In the genomic region with DNA sequence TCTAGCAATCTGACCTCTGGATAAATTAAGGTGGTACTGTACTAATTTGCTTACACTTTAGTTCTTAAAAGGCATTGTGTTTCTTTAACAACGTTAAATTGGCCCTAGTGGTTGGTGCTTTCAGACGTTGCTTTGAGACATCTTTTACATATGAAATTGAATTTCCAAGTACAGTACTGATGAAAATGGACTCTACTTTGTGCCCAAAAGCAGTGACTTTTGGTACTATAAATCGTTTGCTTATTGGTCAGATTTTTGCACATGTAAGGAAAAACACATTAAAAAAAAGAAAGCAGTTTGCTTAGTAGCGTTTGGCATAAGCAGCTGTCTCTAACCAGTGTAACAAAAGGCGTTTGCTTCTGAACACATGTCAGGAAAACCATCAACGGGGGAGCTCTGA, we compare ENCODE assay signal across 16 cellular contexts.
DNase-seq lines count a peak whose midpoint lies in the region; ATAC-seq and TF ChIP-seq lines count a peak whose summit lies in the region.
"Had no signal": no experiment of that assay in that cellular context is flagged by ENCODE, and none has a peak within 500 bp of the region (broad histone marks: within the 10 kb centered on the region; RNA-seq: fewer than 3 reads in every experiment).

No MANE protein-coding gene starts in this region.

- TF ChIP-seq CTCF in PC-9 (conservative IDR thresholded peaks at IDR 0.05) = no peak

- H3K9me3 ChIP-seq in PC-9 (ENCODE audit: insufficient read depth, low read depth) = no peaks in the 10 kb centered on the region
- H3K9me3 ChIP-seq: transverse colon had no signal

- no peaks in the 10 kb centered on the region for H3F3A ChIP-seq in PC-9 (ENCODE audit: insufficient read depth, low read depth)

- no peaks in the 10 kb centered on the region for H3K79me2 ChIP-seq in PC-9 (ENCODE audit: low read depth)

- CTCF ChIA-PET in PC-9 (lab: Charles Lee) = no interaction called here

- H2AFZ ChIP-seq in PC-9 = no peak overlapping the region

- no peak for ATAC-seq in HG03139 (IDR thresholded peaks at IDR 0.05; ENCODE audit: unreplicated experiment)

- no peaks in the 10 kb centered on the region for H3K27me3 ChIP-seq in PC-9 (ENCODE audit: insufficient read depth, low read depth)
- H3K27me3 ChIP-seq: transverse colon had no signal

- no peaks in the 10 kb centered on the region for H3K36me3 ChIP-seq in PC-9 (ENCODE audit: low read depth)
- H3K36me3 ChIP-seq: transverse colon had no signal

- POLR2A ChIA-PET in PC-9 (lab: Charles Lee; ENCODE audit: unreplicated experiment) = no interaction called here

- H3K9me2 ChIP-seq in PC-9 (ENCODE audit: insufficient read depth) = no peaks in the 10 kb centered on the region

- no peak overlapping the region for H3K4me2 ChIP-seq in PC-9

- H3K27ac ChIP-seq in PC-9 = no peak overlapping the region
- H3K27ac ChIP-seq: transverse colon had no signal

- H3K4me1 ChIP-seq in PC-9 (replicated peaks; ENCODE audit: insufficient read depth) = no peaks in the 10 kb centered on the region

- no TSS peak for BruUV-seq in PC-9 (replicated peaks; lab: Mats Ljungman, UMichigan)

- intact Hi-C loops in PC-9 (cut with micrococcal nuclease; ENCODE audit: unreplicated experiment) = no loop called here

- DNase-seq in Ammon's horn (ENCODE audit: low spot score) (peak; percentile 33), NCI-H1694 (lab: John Stamatoyannopoulos, UW) (peak; percentile 66), NCI-H774 (lab: John Stamatoyannopoulos, UW) (peak; percentile 64), left kidney (ENCODE audit: low read depth, low spot score) (peak; percentile 3), NOMO-1 (lab: John Stamatoyannopoulos, UW; ENCODE audit: unreplicated experiment in 2 of 2) (no peak), PC-9 (no peak)
- DNase-seq in stimulated activated CD4-positive, alpha-beta T cell treated with anti-CD3 and anti-CD28 coated beads, Interleukin-4, amount 100 ng/mL, for 24 hours = no peak
- DNase-seq: activated CD4-positive, CD25-positive, alpha-beta regulatory T cell; activated gamma-delta T cell; aorta; cortex of kidney; erythroblast; GDM1; T-helper 1 cell; transverse colon had no signal

- H3K4me3 ChIP-seq in PC-9 = no peak overlapping the region
- H3K4me3 ChIP-seq: transverse colon had no signal

- no peaks in the 10 kb centered on the region for H4K20me1 ChIP-seq in PC-9 (ENCODE audit: insufficient read depth)

Comparison
In these comparisons a context has a peak if more than half of its experiments do, and no peak if none do; other contexts are left out.
1. DNase-seq: peak in Ammon's horn (single experiment), NCI-H1694 (single experiment), NCI-H774 (single experiment) and left kidney (single experiment); none in stimulated activated CD4-positive, alpha-beta T cell treated with anti-CD3 and anti-CD28 coated beads, Interleukin-4, amount 100 ng/mL, for 24 hours (single experiment), NOMO-1 (0 of 2) and PC-9 (0 of 2).